Comparison of ENCODE assay signal across 1 cellular context in the genomic region with DNA sequence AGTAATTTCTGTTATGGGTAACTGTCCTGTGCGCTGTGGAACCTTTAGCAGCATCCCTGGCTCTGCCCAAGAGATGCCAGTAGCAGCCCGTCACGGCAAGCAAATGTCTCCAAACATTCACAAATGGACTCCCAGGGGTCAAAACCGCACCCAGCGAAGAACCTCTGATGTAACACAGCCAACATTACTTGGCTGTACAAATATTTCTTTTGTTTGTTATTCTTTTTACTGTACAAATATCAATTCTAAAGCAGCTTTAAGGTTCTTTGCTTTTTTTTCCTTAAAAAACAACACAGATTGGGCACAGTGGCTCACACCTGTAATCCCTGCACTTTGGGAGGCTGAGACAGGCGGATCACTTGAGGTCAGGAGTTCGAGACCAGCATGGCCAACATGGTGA.
A peak's percentile ranks its signal among the peaks of the same experiment; 100 is the strongest.
TF ChIP-seq lines count a peak whose summit lies in the region.

No MANE protein-coding gene starts in this region.

TF ChIP-seq in HepG2, 621 proteins besides CTCF, POLR2A, EP300 and RAD21 (continued from another document and continues in another):
- TF ChIP-seq NPAS2 (CRISPR knock-in tag; IDR thresholded peaks at IDR 0.05; ENCODE audit: borderline replicate concordance) (no peak), BCL6 (CRISPR knock-in tag; IDR thresholded peaks at IDR 0.05) (peak; percentile 39; the same call in 1 of the 2 replicates), HDAC2 (CRISPR knock-in tag; IDR thresholded peaks at IDR 0.05) (no peak), HNRNPL (IDR thresholded peaks at IDR 0.05; ENCODE audit: low read depth, low read length) (no peak), NR2F2 (IDR thresholded peaks at IDR 0.05; ENCODE audit: borderline replicate concordance, low read depth) (0 out of 2 replicates have a peak, but pooled peaks have one; percentile 28), NFKB2 (CRISPR knock-in tag; IDR thresholded peaks at IDR 0.05; ENCODE audit: borderline replicate concordance) (no peak), HMGA1 (CRISPR knock-in tag; conservative IDR thresholded peaks at IDR 0.05) (no peak), MXD4 (CRISPR knock-in tag; IDR thresholded peaks at IDR 0.05) (no peak), ZNF329 (CRISPR knock-in tag; IDR thresholded peaks at IDR 0.05; ENCODE audit: low read depth) (no peak), CBX5 (CRISPR knock-in tag; IDR thresholded peaks at IDR 0.05; ENCODE audit: borderline replicate concordance) (no peak), ATM (IDR thresholded peaks at IDR 0.05; ENCODE audit: borderline replicate concordance) (no peak), ZNF878 (CRISPR knock-in tag; IDR thresholded peaks at IDR 0.05) (no peak), RBM22 (optimal IDR thresholded peaks at IDR 0.05; ENCODE audit: low read length) (no peak), ZNF12 (CRISPR knock-in tag; IDR thresholded peaks at IDR 0.05) (no peak), ZNF564 (CRISPR knock-in tag; IDR thresholded peaks at IDR 0.05) (no peak), SOX13 (IDR thresholded peaks at IDR 0.05) (no peak), SOX13 (CRISPR knock-in tag; conservative IDR thresholded peaks at IDR 0.05 in 1 of 2, IDR thresholded peaks at IDR 0.05 in 1 of 2) (peak in 1 of 2 experiments; percentile 64; a peak in 1 of 4 replicates), EEA1 (CRISPR knock-in tag; IDR thresholded peaks at IDR 0.05; ENCODE audit: borderline replicate concordance) (no peak), NFATC3 (CRISPR knock-in tag; IDR thresholded peaks at IDR 0.05) (no peak), PHF8 (CRISPR knock-in tag; IDR thresholded peaks at IDR 0.05) (no peak), KLF15 (CRISPR knock-in tag; IDR thresholded peaks at IDR 0.05; ENCODE audit: borderline replicate concordance) (no peak), XBP1 (CRISPR knock-in tag; IDR thresholded peaks at IDR 0.05) (no peak), ZNF296 (CRISPR knock-in tag; conservative IDR thresholded peaks at IDR 0.05) (no peak), HOXD1 (CRISPR knock-in tag; IDR thresholded peaks at IDR 0.05) (no peak), ZNF431 (CRISPR knock-in tag; IDR thresholded peaks at IDR 0.05; ENCODE audit: borderline replicate concordance, low read depth) (no peak), ZNF430 (CRISPR knock-in tag; IDR thresholded peaks at IDR 0.05) (no peak), ZNF274 (CRISPR knock-in tag; IDR thresholded peaks at IDR 0.05) (no peak), HNRNPLL (IDR thresholded peaks at IDR 0.05; ENCODE audit: low read depth, low read length, poor library complexity, severe bottlenecking) (no peak), ZMYM4 (CRISPR knock-in tag; IDR thresholded peaks at IDR 0.05) (0 out of 2 replicates have a peak, but pooled peaks have one; percentile 35), RFXANK (CRISPR knock-in tag; IDR thresholded peaks at IDR 0.05) (no peak), HIVEP1 (CRISPR knock-in tag; IDR thresholded peaks at IDR 0.05) (no peak), KDM5A (IDR thresholded peaks at IDR 0.05; ENCODE audit: borderline replicate concordance, low read length) (no peak), WIZ (CRISPR knock-in tag; IDR thresholded peaks at IDR 0.05) (no peak), CHCHD3 (CRISPR knock-in tag; IDR thresholded peaks at IDR 0.05) (no peak), ZNF550 (CRISPR knock-in tag; IDR thresholded peaks at IDR 0.05; ENCODE audit: borderline replicate concordance) (no peak), ZKSCAN5 (CRISPR knock-in tag; IDR thresholded peaks at IDR 0.05) (no peak), MTF1 (CRISPR knock-in tag; IDR thresholded peaks at IDR 0.05) (no peak), MIER2 (CRISPR knock-in tag; IDR thresholded peaks at IDR 0.05) (no peak), ESRRA (CRISPR knock-in tag; IDR thresholded peaks at IDR 0.05; ENCODE audit: low read depth) (no peak), RXRB (CRISPR knock-in tag; IDR thresholded peaks at IDR 0.05; ENCODE audit: borderline replicate concordance) (0 out of 2 replicates have a peak, but pooled peaks have one; percentile 19)
- TF ChIP-seq, protein P1, sequence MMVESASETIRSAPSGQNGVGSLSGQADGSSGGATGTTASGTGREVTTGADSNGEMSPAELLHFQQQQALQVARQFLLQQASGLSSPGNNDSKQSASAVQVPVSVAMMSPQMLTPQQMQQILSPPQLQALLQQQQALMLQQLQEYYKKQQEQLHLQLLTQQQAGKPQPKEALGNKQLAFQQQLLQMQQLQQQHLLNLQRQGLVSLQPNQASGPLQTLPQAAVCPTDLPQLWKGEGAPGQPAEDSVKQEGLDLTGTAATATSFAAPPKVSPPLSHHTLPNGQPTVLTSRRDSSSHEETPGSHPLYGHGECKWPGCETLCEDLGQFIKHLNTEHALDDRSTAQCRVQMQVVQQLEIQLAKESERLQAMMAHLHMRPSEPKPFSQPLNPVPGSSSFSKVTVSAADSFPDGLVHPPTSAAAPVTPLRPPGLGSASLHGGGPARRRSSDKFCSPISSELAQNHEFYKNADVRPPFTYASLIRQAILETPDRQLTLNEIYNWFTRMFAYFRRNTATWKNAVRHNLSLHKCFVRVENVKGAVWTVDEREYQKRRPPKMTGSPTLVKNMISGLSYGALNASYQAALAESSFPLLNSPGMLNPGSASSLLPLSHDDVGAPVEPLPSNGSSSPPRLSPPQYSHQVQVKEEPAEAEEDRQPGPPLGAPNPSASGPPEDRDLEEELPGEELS (CRISPR knock-in tag; IDR thresholded peaks at IDR 0.05), result peak; percentile 39
- TF ChIP-seq, protein P2, sequence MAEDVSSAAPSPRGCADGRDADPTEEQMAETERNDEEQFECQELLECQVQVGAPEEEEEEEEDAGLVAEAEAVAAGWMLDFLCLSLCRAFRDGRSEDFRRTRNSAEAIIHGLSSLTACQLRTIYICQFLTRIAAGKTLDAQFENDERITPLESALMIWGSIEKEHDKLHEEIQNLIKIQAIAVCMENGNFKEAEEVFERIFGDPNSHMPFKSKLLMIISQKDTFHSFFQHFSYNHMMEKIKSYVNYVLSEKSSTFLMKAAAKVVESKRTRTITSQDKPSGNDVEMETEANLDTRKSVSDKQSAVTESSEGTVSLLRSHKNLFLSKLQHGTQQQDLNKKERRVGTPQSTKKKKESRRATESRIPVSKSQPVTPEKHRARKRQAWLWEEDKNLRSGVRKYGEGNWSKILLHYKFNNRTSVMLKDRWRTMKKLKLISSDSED (CRISPR knock-in tag; IDR thresholded peaks at IDR 0.05), result no peak
- TF ChIP-seq, protein P3, sequence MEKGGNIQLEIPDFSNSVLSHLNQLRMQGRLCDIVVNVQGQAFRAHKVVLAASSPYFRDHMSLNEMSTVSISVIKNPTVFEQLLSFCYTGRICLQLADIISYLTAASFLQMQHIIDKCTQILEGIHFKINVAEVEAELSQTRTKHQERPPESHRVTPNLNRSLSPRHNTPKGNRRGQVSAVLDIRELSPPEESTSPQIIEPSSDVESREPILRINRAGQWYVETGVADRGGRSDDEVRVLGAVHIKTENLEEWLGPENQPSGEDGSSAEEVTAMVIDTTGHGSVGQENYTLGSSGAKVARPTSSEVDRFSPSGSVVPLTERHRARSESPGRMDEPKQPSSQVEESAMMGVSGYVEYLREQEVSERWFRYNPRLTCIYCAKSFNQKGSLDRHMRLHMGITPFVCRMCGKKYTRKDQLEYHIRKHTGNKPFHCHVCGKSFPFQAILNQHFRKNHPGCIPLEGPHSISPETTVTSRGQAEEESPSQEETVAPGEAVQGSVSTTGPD (CRISPR knock-in tag; IDR thresholded peaks at IDR 0.05), result no peak
- TF ChIP-seq, protein P4, sequence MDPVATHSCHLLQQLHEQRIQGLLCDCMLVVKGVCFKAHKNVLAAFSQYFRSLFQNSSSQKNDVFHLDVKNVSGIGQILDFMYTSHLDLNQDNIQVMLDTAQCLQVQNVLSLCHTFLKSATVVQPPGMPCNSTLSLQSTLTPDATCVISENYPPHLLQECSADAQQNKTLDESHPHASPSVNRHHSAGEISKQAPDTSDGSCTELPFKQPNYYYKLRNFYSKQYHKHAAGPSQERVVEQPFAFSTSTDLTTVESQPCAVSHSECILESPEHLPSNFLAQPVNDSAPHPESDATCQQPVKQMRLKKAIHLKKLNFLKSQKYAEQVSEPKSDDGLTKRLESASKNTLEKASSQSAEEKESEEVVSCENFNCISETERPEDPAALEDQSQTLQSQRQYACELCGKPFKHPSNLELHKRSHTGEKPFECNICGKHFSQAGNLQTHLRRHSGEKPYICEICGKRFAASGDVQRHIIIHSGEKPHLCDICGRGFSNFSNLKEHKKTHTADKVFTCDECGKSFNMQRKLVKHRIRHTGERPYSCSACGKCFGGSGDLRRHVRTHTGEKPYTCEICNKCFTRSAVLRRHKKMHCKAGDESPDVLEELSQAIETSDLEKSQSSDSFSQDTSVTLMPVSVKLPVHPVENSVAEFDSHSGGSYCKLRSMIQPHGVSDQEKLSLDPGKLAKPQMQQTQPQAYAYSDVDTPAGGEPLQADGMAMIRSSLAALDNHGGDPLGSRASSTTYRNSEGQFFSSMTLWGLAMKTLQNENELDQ (CRISPR knock-in tag; IDR thresholded peaks at IDR 0.05; ENCODE audit: borderline replicate concordance), result no peak
- TF ChIP-seq, protein P5, sequence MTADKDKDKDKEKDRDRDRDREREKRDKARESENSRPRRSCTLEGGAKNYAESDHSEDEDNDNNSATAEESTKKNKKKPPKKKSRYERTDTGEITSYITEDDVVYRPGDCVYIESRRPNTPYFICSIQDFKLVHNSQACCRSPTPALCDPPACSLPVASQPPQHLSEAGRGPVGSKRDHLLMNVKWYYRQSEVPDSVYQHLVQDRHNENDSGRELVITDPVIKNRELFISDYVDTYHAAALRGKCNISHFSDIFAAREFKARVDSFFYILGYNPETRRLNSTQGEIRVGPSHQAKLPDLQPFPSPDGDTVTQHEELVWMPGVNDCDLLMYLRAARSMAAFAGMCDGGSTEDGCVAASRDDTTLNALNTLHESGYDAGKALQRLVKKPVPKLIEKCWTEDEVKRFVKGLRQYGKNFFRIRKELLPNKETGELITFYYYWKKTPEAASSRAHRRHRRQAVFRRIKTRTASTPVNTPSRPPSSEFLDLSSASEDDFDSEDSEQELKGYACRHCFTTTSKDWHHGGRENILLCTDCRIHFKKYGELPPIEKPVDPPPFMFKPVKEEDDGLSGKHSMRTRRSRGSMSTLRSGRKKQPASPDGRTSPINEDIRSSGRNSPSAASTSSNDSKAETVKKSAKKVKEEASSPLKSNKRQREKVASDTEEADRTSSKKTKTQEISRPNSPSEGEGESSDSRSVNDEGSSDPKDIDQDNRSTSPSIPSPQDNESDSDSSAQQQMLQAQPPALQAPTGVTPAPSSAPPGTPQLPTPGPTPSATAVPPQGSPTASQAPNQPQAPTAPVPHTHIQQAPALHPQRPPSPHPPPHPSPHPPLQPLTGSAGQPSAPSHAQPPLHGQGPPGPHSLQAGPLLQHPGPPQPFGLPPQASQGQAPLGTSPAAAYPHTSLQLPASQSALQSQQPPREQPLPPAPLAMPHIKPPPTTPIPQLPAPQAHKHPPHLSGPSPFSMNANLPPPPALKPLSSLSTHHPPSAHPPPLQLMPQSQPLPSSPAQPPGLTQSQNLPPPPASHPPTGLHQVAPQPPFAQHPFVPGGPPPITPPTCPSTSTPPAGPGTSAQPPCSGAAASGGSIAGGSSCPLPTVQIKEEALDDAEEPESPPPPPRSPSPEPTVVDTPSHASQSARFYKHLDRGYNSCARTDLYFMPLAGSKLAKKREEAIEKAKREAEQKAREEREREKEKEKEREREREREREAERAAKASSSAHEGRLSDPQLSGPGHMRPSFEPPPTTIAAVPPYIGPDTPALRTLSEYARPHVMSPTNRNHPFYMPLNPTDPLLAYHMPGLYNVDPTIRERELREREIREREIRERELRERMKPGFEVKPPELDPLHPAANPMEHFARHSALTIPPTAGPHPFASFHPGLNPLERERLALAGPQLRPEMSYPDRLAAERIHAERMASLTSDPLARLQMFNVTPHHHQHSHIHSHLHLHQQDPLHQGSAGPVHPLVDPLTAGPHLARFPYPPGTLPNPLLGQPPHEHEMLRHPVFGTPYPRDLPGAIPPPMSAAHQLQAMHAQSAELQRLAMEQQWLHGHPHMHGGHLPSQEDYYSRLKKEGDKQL (CRISPR knock-in tag; IDR thresholded peaks at IDR 0.05; ENCODE audit: low read depth), result no peak
- TF ChIP-seq, protein P6, sequence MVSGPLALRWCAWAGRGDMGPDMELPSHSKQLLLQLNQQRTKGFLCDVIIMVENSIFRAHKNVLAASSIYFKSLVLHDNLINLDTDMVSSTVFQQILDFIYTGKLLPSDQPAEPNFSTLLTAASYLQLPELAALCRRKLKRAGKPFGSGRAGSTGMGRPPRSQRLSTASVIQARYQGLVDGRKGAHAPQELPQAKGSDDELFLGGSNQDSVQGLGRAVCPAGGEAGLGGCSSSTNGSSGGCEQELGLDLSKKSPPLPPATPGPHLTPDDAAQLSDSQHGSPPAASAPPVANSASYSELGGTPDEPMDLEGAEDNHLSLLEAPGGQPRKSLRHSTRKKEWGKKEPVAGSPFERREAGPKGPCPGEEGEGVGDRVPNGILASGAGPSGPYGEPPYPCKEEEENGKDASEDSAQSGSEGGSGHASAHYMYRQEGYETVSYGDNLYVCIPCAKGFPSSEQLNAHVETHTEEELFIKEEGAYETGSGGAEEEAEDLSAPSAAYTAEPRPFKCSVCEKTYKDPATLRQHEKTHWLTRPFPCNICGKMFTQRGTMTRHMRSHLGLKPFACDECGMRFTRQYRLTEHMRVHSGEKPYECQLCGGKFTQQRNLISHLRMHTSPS (CRISPR knock-in tag; IDR thresholded peaks at IDR 0.05; ENCODE audit: low read depth), result no peak
- TF ChIP-seq, protein P7, sequence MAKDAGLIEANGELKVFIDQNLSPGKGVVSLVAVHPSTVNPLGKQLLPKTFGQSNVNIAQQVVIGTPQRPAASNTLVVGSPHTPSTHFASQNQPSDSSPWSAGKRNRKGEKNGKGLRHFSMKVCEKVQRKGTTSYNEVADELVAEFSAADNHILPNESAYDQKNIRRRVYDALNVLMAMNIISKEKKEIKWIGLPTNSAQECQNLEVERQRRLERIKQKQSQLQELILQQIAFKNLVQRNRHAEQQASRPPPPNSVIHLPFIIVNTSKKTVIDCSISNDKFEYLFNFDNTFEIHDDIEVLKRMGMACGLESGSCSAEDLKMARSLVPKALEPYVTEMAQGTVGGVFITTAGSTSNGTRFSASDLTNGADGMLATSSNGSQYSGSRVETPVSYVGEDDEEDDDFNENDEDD (CRISPR knock-in tag; IDR thresholded peaks at IDR 0.05; ENCODE audit: borderline replicate concordance), result no peak
- TF ChIP-seq, protein P8, sequence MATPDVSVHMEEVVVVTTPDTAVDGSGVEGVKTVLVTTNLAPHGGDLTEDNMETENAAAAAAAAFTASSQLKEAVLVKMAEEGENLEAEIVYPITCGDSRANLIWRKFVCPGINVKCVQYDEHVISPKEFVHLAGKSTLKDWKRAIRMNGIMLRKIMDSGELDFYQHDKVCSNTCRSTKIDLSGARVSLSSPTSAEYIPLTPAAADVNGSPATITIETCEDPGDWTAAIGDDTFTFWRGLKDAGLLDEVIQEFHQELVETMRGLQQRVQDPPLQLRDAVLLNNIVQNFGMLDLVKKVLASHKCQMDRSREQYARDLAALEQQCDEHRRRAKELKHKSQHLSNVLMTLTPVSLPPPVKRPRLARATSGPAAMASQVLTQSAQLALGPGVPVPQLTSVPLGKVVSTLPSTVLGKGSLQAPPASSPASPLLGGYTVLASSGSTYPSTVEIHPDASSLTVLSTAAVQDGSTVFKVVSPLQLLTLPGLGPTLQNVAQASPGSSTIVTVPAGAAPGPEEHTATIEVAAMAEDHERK (CRISPR knock-in tag; IDR thresholded peaks at IDR 0.05; ENCODE audit: low read depth), result no peak
- TF ChIP-seq, protein P9, sequence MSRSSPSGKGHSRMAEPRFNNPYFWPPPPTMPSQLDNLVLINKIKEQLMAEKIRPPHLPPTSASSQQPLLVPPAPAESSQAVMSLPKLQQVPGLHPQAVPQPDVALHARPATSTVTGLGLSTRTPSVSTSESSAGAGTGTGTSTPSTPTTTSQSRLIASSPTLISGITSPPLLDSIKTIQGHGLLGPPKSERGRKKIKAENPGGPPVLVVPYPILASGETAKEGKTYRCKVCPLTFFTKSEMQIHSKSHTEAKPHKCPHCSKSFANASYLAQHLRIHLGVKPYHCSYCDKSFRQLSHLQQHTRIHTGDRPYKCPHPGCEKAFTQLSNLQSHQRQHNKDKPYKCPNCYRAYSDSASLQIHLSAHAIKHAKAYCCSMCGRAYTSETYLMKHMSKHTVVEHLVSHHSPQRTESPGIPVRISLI (CRISPR knock-in tag; IDR thresholded peaks at IDR 0.05; ENCODE audit: borderline replicate concordance), result peak; percentile 73; the same call in 1 of the 2 replicates
